In the genomic region with DNA sequence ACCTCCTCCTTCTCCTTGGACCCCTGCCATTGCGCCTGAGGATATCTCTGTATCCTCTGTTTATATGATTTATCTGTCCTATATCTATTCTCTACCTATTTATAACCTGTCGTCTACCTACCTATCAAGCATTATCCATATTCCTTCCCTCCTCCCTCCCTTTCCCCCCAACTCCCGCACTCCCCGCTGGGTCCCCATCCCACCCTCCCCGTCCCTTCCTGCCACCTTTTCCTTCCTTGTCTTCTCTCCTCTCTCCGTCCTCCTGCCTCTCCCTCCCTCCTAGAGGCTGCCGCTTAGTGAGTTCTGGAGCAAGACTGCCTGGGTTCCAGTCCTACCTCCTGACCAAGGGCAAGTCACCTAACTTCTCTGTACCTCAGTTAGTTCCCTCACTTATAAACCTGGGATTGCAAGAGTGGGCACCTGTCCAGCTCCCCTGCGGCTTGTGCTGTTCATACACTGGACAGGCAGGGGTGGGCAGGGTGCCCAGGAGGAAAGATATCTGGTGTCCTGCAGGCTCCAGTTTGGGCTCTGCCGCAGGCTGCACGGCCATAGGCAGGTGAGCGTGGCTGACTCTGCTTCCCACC, we compare ENCODE assay signal across 11 cellular contexts. TPM values are rescaled to one million over a fixed set of nuclear protein-coding genes. Genes with fewer than 3 reads are reported as not detected.
DNase-seq lines count a peak whose midpoint lies in the region; ATAC-seq and TF ChIP-seq lines count a peak whose summit lies in the region.
"Had no signal": no experiment of that assay in that cellular context is flagged by ENCODE, and none has a peak within 500 bp of the region (broad histone marks: within the 10 kb centered on the region; RNA-seq: fewer than 3 reads in every experiment).

No MANE protein-coding gene starts in this region.

- no peaks in the 10 kb centered on the region for H3K9me3 ChIP-seq in effector memory CD4-positive, alpha-beta T cell (ENCODE audit: control insufficient read depth, low read length)
- H3K9me3 ChIP-seq: uterus had no signal

- no peaks in the 10 kb centered on the region for H3K36me3 Mint-ChIP-seq in natural killer cell treated with Interleukin-12 subunit alpha and Interleukin-12 subunit beta and Interleukin-15 and Interleukin-18, amount 100 ng/mL, for 72 hours
- H3K36me3 Mint-ChIP-seq: activated CD8-positive, alpha-beta memory T cell treated with anti-CD3 and anti-CD28 coated beads, Interleukin-2, amount 10 ng/mL, durations not matched to agents 7 days and 5 days had no signal

- H3K4me1 ChIP-seq in effector memory CD4-positive, alpha-beta T cell (ENCODE audit: control insufficient read depth, insufficient read depth, low read length, poor library complexity, severe bottlenecking) = peaks cover 13% of the 10 kb centered on the region

- no peak overlapping the region for H3K4me3 ChIP-seq in effector memory CD4-positive, alpha-beta T cell (ENCODE audit: insufficient read depth, low read depth, low read length, poor library complexity, severe bottlenecking)

- peaks cover 0 to 11% of the 10 kb centered on the region in 2 donors for H3K27me3 Mint-ChIP-seq in natural killer cell treated with Interleukin-12 subunit alpha and Interleukin-12 subunit beta and Interleukin-15 and Interleukin-18, amount 100 ng/mL, for 72 hours

- H3K4me3 Mint-ChIP-seq in natural killer cell treated with Interleukin-12 subunit alpha and Interleukin-12 subunit beta and Interleukin-15 and Interleukin-18, amount 100 ng/mL, for 72 hours = peak overlapping the region; percentile 9
- H3K4me3 Mint-ChIP-seq: activated CD8-positive, alpha-beta memory T cell treated with anti-CD3 and anti-CD28 coated beads, Interleukin-2, amount 10 ng/mL, durations not matched to agents 7 days and 5 days had no signal

- peaks cover 3% of the 10 kb centered on the region for H3K36me3 ChIP-seq in effector memory CD4-positive, alpha-beta T cell (ENCODE audit: control insufficient read depth, insufficient read depth, low read length)
- H3K36me3 ChIP-seq: uterus had no signal

- no peak for TF ChIP-seq POLR2A in GM18505 (IDR thresholded peaks at IDR 0.05; ENCODE audit: borderline replicate concordance, extremely low read depth, insufficient read depth, insufficient read length)

- H3K9me3 Mint-ChIP-seq in natural killer cell treated with Interleukin-12 subunit alpha and Interleukin-12 subunit beta and Interleukin-15 and Interleukin-18, amount 100 ng/mL, for 72 hours = no peaks in the 10 kb centered on the region

- H3K27ac Mint-ChIP-seq in natural killer cell treated with Interleukin-12 subunit alpha and Interleukin-12 subunit beta and Interleukin-15 and Interleukin-18, amount 100 ng/mL, for 72 hours = no peak overlapping the region
- H3K27ac Mint-ChIP-seq: activated CD8-positive, alpha-beta memory T cell treated with anti-CD3 and anti-CD28 coated beads, Interleukin-2, amount 10 ng/mL, durations not matched to agents 7 days and 5 days had no signal

- H3K27me3 ChIP-seq in effector memory CD4-positive, alpha-beta T cell (replicated peaks; ENCODE audit: control insufficient read depth, insufficient read depth, low read length, poor library complexity, severe bottlenecking) = peaks cover 18% of the 10 kb centered on the region

- peaks cover 13% of the 10 kb centered on the region in 2 donors for H3K4me1 Mint-ChIP-seq in natural killer cell treated with Interleukin-12 subunit alpha and Interleukin-12 subunit beta and Interleukin-15 and Interleukin-18, amount 100 ng/mL, for 72 hours (ENCODE audit: low read depth in 2 of 2)

- DNase-seq in DMS79 (lab: John Stamatoyannopoulos, UW) (peak; percentile 20), NCI-H69 (lab: John Stamatoyannopoulos, UW) (peak; percentile 78), epidermal melanocyte (ENCODE audit: insufficient read length, low spot score) (peak; percentile 11), AG08396 (ENCODE audit: low spot score) (no peak), UCSD-AML1 (lab: John Stamatoyannopoulos, UW; ENCODE audit: unreplicated experiment) (no peak)
- no peak for DNase-seq in natural killer cell treated with Interleukin-12 subunit alpha and Interleukin-12 subunit beta and Interleukin-15 and Interleukin-18, amount 100 ng/mL, for 72 hours (ENCODE audit: low spot score)
- no peak for DNase-seq in effector memory CD4-positive, alpha-beta T cell
- DNase-seq: activated CD8-positive, alpha-beta memory T cell treated with anti-CD3 and anti-CD28 coated beads, Interleukin-2, amount 10 ng/mL, durations not matched to agents 7 days and 5 days; NK-92 treated with Interleukin-12 subunit alpha and Interleukin-12 subunit beta, amount 100 ng/mL, for 24 hours; uterus had no signal

- H3K27ac ChIP-seq in effector memory CD4-positive, alpha-beta T cell (ENCODE audit: insufficient read depth, low read length, poor library complexity, severe bottlenecking) = no peak overlapping the region

- ATAC-seq in natural killer cell treated with Interleukin-12 subunit alpha and Interleukin-12 subunit beta and Interleukin-15 and Interleukin-18, amount 100 ng/mL, for 72 hours = no peak
- no peak for ATAC-seq in GM18505 (IDR thresholded peaks at IDR 0.05; ENCODE audit: unreplicated experiment)

RNA-seq across cellular contexts. Expression of a gene that starts 16.1 kb away (rescaled TPM):
- under 1 TPM; 0.31 to 0.73 TPM for total RNA-seq in natural killer cell treated with Interleukin-12 subunit alpha and Interleukin-12 subunit beta and Interleukin-15 and Interleukin-18, amount 100 ng/mL, for 72 hours

RNA-seq across cellular contexts. Expression of a gene that starts 17.7 kb away (rescaled TPM):
- total RNA-seq in natural killer cell treated with Interleukin-12 subunit alpha and Interleukin-12 subunit beta and Interleukin-15 and Interleukin-18, amount 100 ng/mL, for 72 hours = 100 to 1,000 TPM; 205 to 292 TPM

RNA-seq across cellular contexts. Expression of a gene that starts 32.2 kb away (rescaled TPM):
- total RNA-seq in natural killer cell treated with Interleukin-12 subunit alpha and Interleukin-12 subunit beta and Interleukin-15 and Interleukin-18, amount 100 ng/mL, for 72 hours = 1 to 10 TPM; 6.0 to 9.9 TPM

RNA-seq across cellular contexts. Expression of a gene that starts 41.7 kb away (rescaled TPM):
- not detected for total RNA-seq in natural killer cell treated with Interleukin-12 subunit alpha and Interleukin-12 subunit beta and Interleukin-15 and Interleukin-18, amount 100 ng/mL, for 72 hours

Comparison
In these comparisons a context has a peak if more than half of its experiments do, and no peak if none do; other contexts are left out.
1. DNase-seq: peak in DMS79 (single experiment), NCI-H69 (single experiment) and epidermal melanocyte (single experiment); none in natural killer cell treated with Interleukin-12 subunit alpha and Interleukin-12 subunit beta and Interleukin-15 and Interleukin-18, amount 100 ng/mL, for 72 hours (single experiment), effector memory CD4-positive, alpha-beta T cell (0 of 3), AG08396 (single experiment) and UCSD-AML1 (single experiment).